Comparison of ENCODE assay signal across 25 cellular contexts in genomic region chr1:212313616-212314015, GRCh38. TPM values are rescaled to one million over a fixed set of nuclear protein-coding genes. Genes with fewer than 3 reads are reported as not detected.
A peak's percentile ranks its signal among the peaks of the same experiment; 100 is the strongest.
DNase-seq lines count a peak whose midpoint lies in the region; ATAC-seq and TF ChIP-seq lines count a peak whose summit lies in the region.
"Had no signal": no experiment of that assay in that cellular context is flagged by ENCODE, and none has a peak within 500 bp of the region (broad histone marks: within the 10 kb centered on the region; RNA-seq: fewer than 3 reads in every experiment).

No MANE protein-coding gene starts in this region.

- DNase-seq in activated CD4-positive, alpha-beta T cell treated with anti-CD3 and anti-CD28 coated beads for 36 hours = no peak
- DNase-seq in activated CD4-positive, alpha-beta T cell treated with anti-CD3 and anti-CD28 coated beads, Interleukin-2, amount 50 U/mL, for 4 hours = no peak
- DNase-seq in adipocyte (ENCODE audit: low read depth) = peak; percentile 79
- DNase-seq in fibroblast of the conjunctiva (ENCODE audit: low read depth) = peak; percentile 65
- no peak for DNase-seq in thoracic aorta (ENCODE audit: low spot score)
- DNase-seq in NCI-H1092 (lab: John Stamatoyannopoulos, UW) = no peak
- DNase-seq in NCI-H345 (lab: John Stamatoyannopoulos, UW) = no peak
- DNase-seq: activated CD4-positive, alpha-beta memory T cell treated with anti-CD3 and anti-CD28 coated beads for 36 hours; activated naive CD4-positive, alpha-beta T cell treated with anti-CD3 and anti-CD28 coated beads, Interleukin-2, amount 10 ng/mL, durations not matched to agents 7 days and 5 days; activated T-cell treated with anti-CD3 and anti-CD28 coated beads, Interleukin-2, amount 50 U/mL, for 24 hours; CD4-positive, CD25-positive, alpha-beta regulatory T cell; DMS153; hippocampal formation; mammary epithelial cell; naive thymus-derived CD8-positive, alpha-beta T cell; NCI-H2081; NCI-H510A treated with DMSO at 0.1 percent for 48 hours; T-cell; thyroid gland had no signal

- TF ChIP-seq CTCF in thoracic aorta (IDR thresholded peaks at IDR 0.05) = no peak

- peaks cover 2% of the 10 kb centered on the region for H3K9me3 Mint-ChIP-seq in activated CD4-positive, alpha-beta T cell treated with anti-CD3 and anti-CD28 coated beads for 36 hours (ENCODE audit: low read depth)
- H3K9me3 Mint-ChIP-seq: activated CD4-positive, alpha-beta memory T cell treated with anti-CD3 and anti-CD28 coated beads for 36 hours; activated naive CD4-positive, alpha-beta T cell treated with anti-CD3 and anti-CD28 coated beads, Interleukin-2, amount 10 ng/mL, durations not matched to agents 7 days and 5 days; activated T-cell treated with anti-CD3 and anti-CD28 coated beads, Interleukin-2, amount 50 U/mL, for 24 hours; IgD-negative memory B cell had no signal

- H3K36me3 Mint-ChIP-seq in activated CD4-positive, alpha-beta T cell treated with anti-CD3 and anti-CD28 coated beads for 36 hours (ENCODE audit: low read depth) = peaks cover 29% of the 10 kb centered on the region

- H3K4me3 Mint-ChIP-seq in activated CD4-positive, alpha-beta T cell treated with anti-CD3 and anti-CD28 coated beads for 36 hours = no peak overlapping the region
- H3K4me3 Mint-ChIP-seq: activated CD4-positive, alpha-beta memory T cell treated with anti-CD3 and anti-CD28 coated beads for 36 hours; activated naive CD4-positive, alpha-beta T cell treated with anti-CD3 and anti-CD28 coated beads, Interleukin-2, amount 10 ng/mL, durations not matched to agents 7 days and 5 days; activated T-cell treated with anti-CD3 and anti-CD28 coated beads, Interleukin-2, amount 50 U/mL, for 24 hours; CD4-positive, CD25-positive, alpha-beta regulatory T cell; IgD-negative memory B cell; naive thymus-derived CD8-positive, alpha-beta T cell; T-cell had no signal

- no peak overlapping the region for H3K4me3 ChIP-seq in adipocyte (ENCODE audit: low read length)
- no peak overlapping the region for H3K4me3 ChIP-seq in thoracic aorta
- H3K4me3 ChIP-seq: breast epithelium, thyroid gland had no signal

- peaks cover 9% of the 10 kb centered on the region for H3K36me3 ChIP-seq in adipocyte (ENCODE audit: control insufficient read depth, insufficient read depth, low read length, severe bottlenecking)
- no peaks in the 10 kb centered on the region for H3K36me3 ChIP-seq in thoracic aorta
- H3K36me3 ChIP-seq: breast epithelium, thyroid gland had no signal

- peak overlapping the region; percentile 5 to 36 for H3K27ac ChIP-seq in thoracic aorta
- H3K27ac ChIP-seq: 22Rv1, breast epithelium, thyroid gland, VCaP had no signal

- H3K27me3 ChIP-seq in adipocyte (replicated peaks; ENCODE audit: control insufficient read depth, insufficient read depth, low read length) (no peaks in the 10 kb centered on the region), thoracic aorta (replicated peaks; ENCODE audit: insufficient read depth) (no peaks in the 10 kb centered on the region)
- H3K27me3 ChIP-seq: breast epithelium, thyroid gland had no signal

- H3K9ac ChIP-seq in adipocyte (ENCODE audit: low read length) = no peak overlapping the region

- peak overlapping the region; percentile 37 for H3K27ac Mint-ChIP-seq in activated CD4-positive, alpha-beta T cell treated with anti-CD3 and anti-CD28 coated beads for 36 hours
- H3K27ac Mint-ChIP-seq: activated CD4-positive, alpha-beta memory T cell treated with anti-CD3 and anti-CD28 coated beads for 36 hours; activated naive CD4-positive, alpha-beta T cell treated with anti-CD3 and anti-CD28 coated beads, Interleukin-2, amount 10 ng/mL, durations not matched to agents 7 days and 5 days; IgD-negative memory B cell; progenitor cell of endocrine pancreas; T-cell had no signal

- H3K4me1 ChIP-seq in adipocyte (ENCODE audit: control insufficient read depth, insufficient read depth, low read length) = peaks cover 25% of the 10 kb centered on the region
- H3K4me1 ChIP-seq in thoracic aorta (ENCODE audit: control insufficient read depth in 1 of 2, low read depth in 2 of 2) = peaks cover 20 to 47% of the 10 kb centered on the region in 2 donors
- H3K4me1 ChIP-seq: breast epithelium had no signal

- CTCF ChIA-PET in activated CD4-positive, alpha-beta T cell treated with anti-CD3 and anti-CD28 coated beads for 36 hours (lab: Charles Lee) = interaction anchor here (0.7 to 1.0 kb wide), 3 partner anchors 12 to 278 kb away, joined by 3 read pairs; partner anchors contain the start of gene INTS7

- POLR2A ChIA-PET in activated CD4-positive, alpha-beta T cell treated with anti-CD3 and anti-CD28 coated beads for 36 hours (lab: Charles Lee) = interaction anchor here (0.8 kb wide), 1 partner anchor 18 kb away, joined by 4 read pairs; no protein-coding TSS in a partner anchor

- H3K4me1 Mint-ChIP-seq in activated CD4-positive, alpha-beta T cell treated with anti-CD3 and anti-CD28 coated beads for 36 hours = peaks cover 57% of the 10 kb centered on the region

- no peaks in the 10 kb centered on the region for H3K9me3 ChIP-seq in adipocyte (ENCODE audit: control insufficient read depth, low read length)
- no peaks in the 10 kb centered on the region for H3K9me3 ChIP-seq in thoracic aorta
- H3K9me3 ChIP-seq: thyroid gland had no signal

- intact Hi-C loops in activated CD4-positive, alpha-beta T cell treated with anti-CD3 and anti-CD28 coated beads for 36 hours (cut with DNase I, micrococcal nuclease) = no loop called here

- ATAC-seq in activated CD4-positive, alpha-beta T cell treated with anti-CD3 and anti-CD28 coated beads for 36 hours = no peak
- ATAC-seq in thoracic aorta (ENCODE audit: insufficient number of reproducible peaks, low FRiP score, low read depth) (no peak), esophagus mucosa (no peak)
- ATAC-seq: naive thymus-derived CD8-positive, alpha-beta T cell; T-cell had no signal

- H3K27me3 Mint-ChIP-seq in activated CD4-positive, alpha-beta T cell treated with anti-CD3 and anti-CD28 coated beads for 36 hours = no peaks in the 10 kb centered on the region
- H3K27me3 Mint-ChIP-seq: activated CD4-positive, alpha-beta memory T cell treated with anti-CD3 and anti-CD28 coated beads for 36 hours; activated naive CD4-positive, alpha-beta T cell treated with anti-CD3 and anti-CD28 coated beads, Interleukin-2, amount 10 ng/mL, durations not matched to agents 7 days and 5 days; activated T-cell treated with anti-CD3 and anti-CD28 coated beads, Interleukin-2, amount 50 U/mL, for 24 hours; CD4-positive, CD25-positive, alpha-beta regulatory T cell; IgD-negative memory B cell; naive thymus-derived CD8-positive, alpha-beta T cell; progenitor cell of endocrine pancreas; T-cell had no signal

RNA-seq across cellular contexts. Expression of gene PPP2R5A, which starts 28.4 kb away (rescaled TPM):
- total RNA-seq in activated CD4-positive, alpha-beta T cell treated with anti-CD3 and anti-CD28 coated beads for 36 hours = 10 to 100 TPM; 32.3 to 36.1 TPM
- total RNA-seq in thoracic aorta = 10 to 100 TPM; 46.1 to 50.6 TPM
- total RNA-seq in esophagus mucosa = 55.7 TPM

Comparison
In these comparisons a context has a peak if more than half of its experiments do, and no peak if none do; other contexts are left out.
1. DNase-seq: peak in adipocyte (single experiment) and fibroblast of the conjunctiva (single experiment); none in activated CD4-positive, alpha-beta T cell treated with anti-CD3 and anti-CD28 coated beads for 36 hours (single experiment), activated CD4-positive, alpha-beta T cell treated with anti-CD3 and anti-CD28 coated beads, Interleukin-2, amount 50 U/mL, for 4 hours (0 of 2), thoracic aorta (single experiment), NCI-H1092 (single experiment) and NCI-H345 (single experiment).